ENCODE assay signal across 8 cellular contexts in the genomic region with DNA sequence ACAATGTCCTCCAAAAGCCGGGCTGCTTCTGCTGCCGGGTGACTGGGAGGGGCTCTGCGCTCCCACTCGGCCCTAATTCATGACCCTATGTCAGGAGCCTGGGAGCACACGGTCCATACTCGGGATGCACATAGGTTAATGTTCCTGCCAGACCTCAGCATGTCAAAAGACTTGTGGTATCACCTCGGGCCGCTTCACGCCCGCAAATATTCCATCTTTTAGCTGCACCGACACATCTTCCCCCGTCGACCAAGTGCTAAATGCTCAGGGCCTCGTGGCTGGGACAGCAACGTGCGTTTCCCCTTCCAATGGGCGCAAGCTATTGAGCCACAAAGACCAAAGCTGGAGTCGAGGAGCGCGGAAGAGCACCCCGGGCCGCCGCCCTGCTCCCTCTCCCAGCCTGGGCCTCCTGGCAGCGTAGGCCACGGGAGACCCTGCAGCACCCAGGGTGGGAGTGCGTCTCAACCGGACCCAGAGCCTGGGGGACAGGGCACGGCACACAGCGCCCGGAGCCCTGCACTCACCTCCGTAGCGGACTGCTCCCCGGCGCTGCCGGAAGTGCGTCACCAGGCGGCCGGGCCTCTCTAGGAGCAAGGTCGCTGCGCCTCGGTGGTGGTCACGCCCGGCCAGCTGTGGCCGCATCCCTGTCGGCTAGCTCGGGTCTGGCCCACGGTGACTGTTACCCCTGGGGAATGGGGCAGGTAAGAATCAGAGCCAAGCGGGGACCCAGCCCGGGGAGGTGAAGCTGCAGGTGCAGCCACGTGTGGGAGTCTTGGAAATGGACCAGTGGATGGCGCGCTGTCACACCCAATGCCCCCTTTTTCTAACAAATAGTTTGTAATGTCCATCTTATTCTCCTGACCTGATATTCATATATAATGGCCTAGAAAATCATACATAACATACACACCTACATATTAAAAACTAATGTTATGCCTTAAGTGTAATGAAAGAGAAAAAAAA. TPM values are rescaled to one million over a fixed set of nuclear protein-coding genes. Genes with fewer than 3 reads are reported as not detected.
DNase-seq lines count a peak whose midpoint lies in the region; ATAC-seq and TF ChIP-seq lines count a peak whose summit lies in the region.

A gene (minus strand): TSS at position 562 of the 963 bp plus-strand sequence. CDS start 5,451 bp downstream, outside the sequence.

- CTCF ChIA-PET in activated CD8-positive, alpha-beta T cell treated with anti-CD3 and anti-CD28 coated beads for 36 hours (lab: Charles Lee) = interaction anchor here (0.6 to 5.1 kb wide), 7 partner anchors 14 to 774 kb away, joined by 3 to 23 read pairs (median 4); no protein-coding TSS in a partner anchor

- H3K9ac ChIP-seq in BLaER1 = peak within 1 kb of the TSS; percentile 90

- peak within 1 kb of the TSS; percentile 85 for H3K4me3 ChIP-seq in BLaER1
- H3K4me3 ChIP-seq in lower lobe of right lung = peak within 1 kb of the TSS; percentile 79

- H3K4me1 Mint-ChIP-seq in activated CD8-positive, alpha-beta T cell treated with anti-CD3 and anti-CD28 coated beads for 36 hours (ENCODE audit: low read depth) = peaks cover 22% of the 10 kb centered on the region

- DNase-seq in NCI-H69 (lab: John Stamatoyannopoulos, UW) = peak; percentile 80
- DNase-seq in activated CD8-positive, alpha-beta T cell treated with anti-CD3 and anti-CD28 coated beads for 36 hours = peak; percentile 80
- DNase-seq in ecto neural progenitor cell (ENCODE audit: low spot score) = peak; percentile 88
- peak; percentile 92 for DNase-seq in lower lobe of right lung
- DNase-seq in stimulated activated CD4-positive, alpha-beta T cell treated with anti-CD3 and anti-CD28 coated beads, TNF-alpha, amount 100 ng/mL, for 1 hour (ENCODE audit: low read depth in 3 of 3, low spot score in 1 of 3) = peak; percentile 21 to 71 (median 54)

- peak within 1 kb of the TSS; percentile 80 for H3K4me3 Mint-ChIP-seq in activated CD8-positive, alpha-beta T cell treated with anti-CD3 and anti-CD28 coated beads for 36 hours

- POLR2A ChIA-PET in activated CD8-positive, alpha-beta T cell treated with anti-CD3 and anti-CD28 coated beads for 36 hours (lab: Charles Lee) = interaction anchor here (1.0 to 1.5 kb wide), 5 partner anchors 11 to 36 kb away, joined by 3 to 17 read pairs (median 4); no protein-coding TSS in a partner anchor

- H3K27ac Mint-ChIP-seq in activated CD8-positive, alpha-beta T cell treated with anti-CD3 and anti-CD28 coated beads for 36 hours = peak within 1 kb of the TSS; percentile 94

- H3K36me3 ChIP-seq in BLaER1 = peaks cover 2% of the 10 kb centered on the region; the same call in 1 of the 2 replicates
- no peaks in the 10 kb centered on the region for H3K36me3 ChIP-seq in lower lobe of right lung

- ATAC-seq in GM19035 (IDR thresholded peaks at IDR 0.05; ENCODE audit: unreplicated experiment) (peak; percentile 97), HG03342 (IDR thresholded peaks at IDR 0.05; ENCODE audit: unreplicated experiment) (peak; percentile 97), lower lobe of right lung (peak; percentile 99 to 100)
- ATAC-seq in activated CD8-positive, alpha-beta T cell treated with anti-CD3 and anti-CD28 coated beads for 36 hours = peak; percentile 99

- H4K20me1 ChIP-seq in BLaER1 = peaks cover 23% of the 10 kb centered on the region

- peaks cover 6% of the 10 kb centered on the region for H3K36me3 Mint-ChIP-seq in activated CD8-positive, alpha-beta T cell treated with anti-CD3 and anti-CD28 coated beads for 36 hours (ENCODE audit: low read depth)

- peaks cover 22% of the 10 kb centered on the region for H3K4me1 ChIP-seq in BLaER1
- H3K4me1 ChIP-seq in lower lobe of right lung = peaks cover 22% of the 10 kb centered on the region

- TF ChIP-seq CTCF in activated CD8-positive, alpha-beta T cell treated with anti-CD3 and anti-CD28 coated beads for 36 hours (IDR thresholded peaks at IDR 0.05) = peak; percentile 32
- TF ChIP-seq CTCF in lower lobe of right lung (IDR thresholded peaks at IDR 0.05) = peak; percentile 15

- H3K4me2 ChIP-seq in BLaER1 = peak within 1 kb of the TSS; percentile 94

- H3K27ac ChIP-seq in BLaER1 (peak within 1 kb of the TSS; percentile 83), lower lobe of right lung (peak within 1 kb of the TSS; percentile 88)

- H3K27me3 Mint-ChIP-seq in activated CD8-positive, alpha-beta T cell treated with anti-CD3 and anti-CD28 coated beads for 36 hours = no peaks in the 10 kb centered on the region

- no peaks in the 10 kb centered on the region for H3K9me3 ChIP-seq in BLaER1
- no peaks in the 10 kb centered on the region for H3K9me3 ChIP-seq in lower lobe of right lung

- H3K27me3 ChIP-seq in BLaER1 = no peaks in the 10 kb centered on the region
- H3K27me3 ChIP-seq in lower lobe of right lung (ENCODE audit: low read depth) = no peaks in the 10 kb centered on the region

- intact Hi-C loops in activated CD8-positive, alpha-beta T cell treated with anti-CD3 and anti-CD28 coated beads for 36 hours (cut with micrococcal nuclease) = loop anchor here (1.0 kb wide), 1 partner anchor 22 kb away; no protein-coding TSS in a partner anchor
- intact Hi-C loops in lower lobe of right lung (cut with DNase I) = no loop called here

- no peaks in the 10 kb centered on the region for H3K9me3 Mint-ChIP-seq in activated CD8-positive, alpha-beta T cell treated with anti-CD3 and anti-CD28 coated beads for 36 hours

RNA-seq across cellular contexts. Expression of the gene that starts here (rescaled TPM):
- total RNA-seq in activated CD8-positive, alpha-beta T cell treated with anti-CD3 and anti-CD28 coated beads for 36 hours = 10 to 100 TPM; 10.4 to 11.1 TPM
- 9.5 TPM for total RNA-seq in lower lobe of right lung

Comparison
In these comparisons a context has a peak if more than half of its experiments do, and no peak if none do; other contexts are left out.
1. Peak in every context shown above with its lines: DNase-seq, ATAC-seq, H3K4me3 ChIP-seq and H3K27ac ChIP-seq.